1 cellular context compared by ENCODE assay signal in genomic region chr6:6008114-6008647, GRCh38.
TF ChIP-seq lines count a peak whose summit lies in the region.

No MANE protein-coding gene starts in this region.

TF ChIP-seq in GM23338, 12 proteins besides CTCF, POLR2A, EP300 and RAD21 (continued from another document):
- TF ChIP-seq REST (IDR thresholded peaks at IDR 0.05; ENCODE audit: unreplicated experiment) = no peak
